ENCODE assay signal across 8 cellular contexts in the genomic region with DNA sequence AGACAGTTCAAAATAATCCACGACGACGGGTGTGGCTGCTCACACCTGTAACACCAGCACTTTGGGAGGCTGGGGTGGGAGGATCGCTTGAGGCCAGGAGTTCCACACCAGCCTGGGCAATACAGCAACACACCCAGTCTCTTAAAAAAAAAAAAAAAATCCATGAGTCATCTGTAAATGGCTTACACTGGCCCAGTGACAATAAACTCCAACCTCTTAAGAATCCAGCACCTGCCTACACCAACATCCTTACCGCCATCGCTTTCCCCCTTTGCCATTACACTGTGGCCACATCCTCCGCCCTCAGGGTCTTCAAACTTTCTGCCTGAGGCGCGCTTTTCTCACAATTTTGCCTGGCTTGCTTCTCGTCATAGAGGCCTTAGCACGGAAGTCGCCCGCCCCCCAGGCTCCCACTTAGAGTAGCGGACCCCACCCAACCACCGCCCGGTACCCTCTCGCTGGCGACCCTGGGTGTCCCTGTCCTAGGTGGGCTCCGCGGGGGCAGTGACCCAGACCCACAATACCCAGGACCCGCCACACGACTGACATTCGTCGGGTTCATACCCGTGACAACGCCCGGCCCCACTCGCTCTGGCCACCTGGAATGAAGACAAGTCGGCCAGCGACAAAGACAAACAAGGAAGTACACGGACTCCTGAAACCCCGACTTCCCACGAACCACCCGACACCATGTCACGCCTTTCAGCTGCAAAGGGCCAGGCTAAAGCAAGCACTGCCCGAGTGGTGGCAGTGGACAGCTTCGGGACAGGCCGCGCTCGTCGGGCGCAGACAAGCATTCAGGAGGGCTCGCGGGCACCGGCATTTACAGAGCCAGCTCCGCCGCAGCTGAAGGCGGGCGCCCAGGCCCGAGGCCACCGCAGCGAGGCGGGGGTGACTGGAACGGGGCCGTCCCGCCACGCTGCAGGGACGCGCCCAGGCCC. TPM values are rescaled to one million over a fixed set of nuclear protein-coding genes. Genes with fewer than 3 reads are reported as not detected.
A peak's percentile ranks its signal among the peaks of the same experiment; 100 is the strongest.
DNase-seq lines count a peak whose midpoint lies in the region; ATAC-seq and TF ChIP-seq lines count a peak whose summit lies in the region.

No MANE protein-coding gene starts in this region.

- CTCF ChIA-PET in HEK293T (lab: Yijun Ruan, JAX), result no interaction called here

- H3K9me3 ChIP-seq in MG63 (no peaks in the 10 kb centered on the region), trophoblast cell (ENCODE audit: insufficient read depth, low read depth, low read length) (peaks cover 3% of the 10 kb centered on the region)

- H4K12ac ChIP-seq in trophoblast cell (ENCODE audit: low read depth, low read length), result peak overlapping the region; percentile 90

- peak overlapping the region; percentile 86 for H3K18ac ChIP-seq in trophoblast cell (ENCODE audit: low read length)

- peaks cover 20% of the 10 kb centered on the region for H3K4me1 Mint-ChIP-seq in activated T-helper 17 cell treated with anti-CD3 and anti-CD28 coated beads, Interleukin-2, amount 50 U/mL, for 72 hours

- no peaks in the 10 kb centered on the region for H3K9me3 Mint-ChIP-seq in activated T-helper 17 cell treated with anti-CD3 and anti-CD28 coated beads, Interleukin-2, amount 50 U/mL, for 72 hours

- peak overlapping the region; percentile 95 for H2AK5ac ChIP-seq in trophoblast cell (ENCODE audit: low read length)

- peak overlapping the region; percentile 94 for H3K4me3 Mint-ChIP-seq in activated T-helper 17 cell treated with anti-CD3 and anti-CD28 coated beads, Interleukin-2, amount 50 U/mL, for 72 hours

- peak overlapping the region; percentile 95 for H3K14ac ChIP-seq in trophoblast cell (ENCODE audit: low read length)

- peaks cover 0 to 3% of the 10 kb centered on the region in 2 experiments for H3K4me1 ChIP-seq in trophoblast cell (ENCODE audit: control insufficient read depth in 1 of 2, insufficient read depth in 2 of 2, low read length in 2 of 2)

- H3K36me3 ChIP-seq in MG63, result peaks cover 46% of the 10 kb centered on the region
- peaks cover 30 to 39% of the 10 kb centered on the region in 2 experiments for H3K36me3 ChIP-seq in trophoblast cell (ENCODE audit: control insufficient read depth in 1 of 2, insufficient read depth in 2 of 2, low read length in 2 of 2)

- H2BK120ac ChIP-seq in trophoblast cell (ENCODE audit: insufficient read depth, low read length, poor library complexity), result peak overlapping the region; percentile 79

- no peak overlapping the region for H3K23ac ChIP-seq in trophoblast cell (ENCODE audit: low read length)

- no peaks in the 10 kb centered on the region for H3K27me3 Mint-ChIP-seq in activated T-helper 17 cell treated with anti-CD3 and anti-CD28 coated beads, Interleukin-2, amount 50 U/mL, for 72 hours

- peak overlapping the region; percentile 99 for H3K27ac Mint-ChIP-seq in activated T-helper 17 cell treated with anti-CD3 and anti-CD28 coated beads, Interleukin-2, amount 50 U/mL, for 72 hours

- peaks cover 11% of the 10 kb centered on the region for H3K79me1 ChIP-seq in trophoblast cell (ENCODE audit: low read length)

- WGBS in trophoblast cell (ENCODE audit: extremely low coverage, insufficient coverage, insufficient read length), result no CpG with 5 or more reads among the region's 59 CpGs

- no peak overlapping the region for H2BK12ac ChIP-seq in trophoblast cell (ENCODE audit: low read length)

- POLR2A ChIA-PET in HEK293T (lab: Yijun Ruan, JAX), result no interaction called here

- H3K4me3 ChIP-seq in MG63 (peak overlapping the region; percentile 80), trophoblast cell (ENCODE audit: low read depth, low read length) (peak overlapping the region; percentile 91)

- ATAC-seq in activated T-helper 17 cell treated with anti-CD3 and anti-CD28 coated beads, Interleukin-2, amount 50 U/mL, for 72 hours (replicated peaks), result peak; percentile 63

- H3K27me3 ChIP-seq in MG63, result no peaks in the 10 kb centered on the region
- no peaks in the 10 kb centered on the region for H3K27me3 ChIP-seq in trophoblast cell (ENCODE audit: insufficient read depth, low read length)

- peaks cover 17% of the 10 kb centered on the region for H3K79me2 ChIP-seq in trophoblast cell (ENCODE audit: control insufficient read depth, insufficient read depth, low read length, poor library complexity)

- H2AFZ ChIP-seq in trophoblast cell (ENCODE audit: insufficient read depth, low read length, poor library complexity), result peak overlapping the region; percentile 80

- peaks cover 54% of the 10 kb centered on the region for H3K36me3 Mint-ChIP-seq in activated T-helper 17 cell treated with anti-CD3 and anti-CD28 coated beads, Interleukin-2, amount 50 U/mL, for 72 hours (ENCODE audit: low read depth)

- peak overlapping the region; percentile 99 for H4K8ac ChIP-seq in trophoblast cell (ENCODE audit: low read depth, low read length)

- H3K9ac ChIP-seq in trophoblast cell (ENCODE audit: low read length), result peak overlapping the region; percentile 96

- peak overlapping the region; percentile 93 for H4K91ac ChIP-seq in trophoblast cell (ENCODE audit: low read depth, low read length)

- H3K27ac ChIP-seq in trophoblast cell (ENCODE audit: low read depth, low read length), result peak overlapping the region; percentile 94

- peak; percentile 21 for DNase-seq in stimulated activated CD4-positive, alpha-beta T cell treated with anti-CD3 and anti-CD28 coated beads, Interleukin-12 subunit alpha, Interleukin-12 subunit beta, amount 100 ng/mL, for 4 hours
- no peak for DNase-seq in stimulated activated CD4-positive, alpha-beta T cell treated with anti-CD3 and anti-CD28 coated beads, Interleukin-1b, Interleukin-23, amount 100 ng/mL, for 48 hours
- DNase-seq in HEK293T (ENCODE audit: extremely low spot score) (no peak), MG63 (peak; percentile 30), globus pallidus (ENCODE audit: low spot score) (peak; percentile 10), trophoblast cell (peak; percentile 72 to 77), NCI-H1694 (lab: John Stamatoyannopoulos, UW) (no peak)

- peak overlapping the region; percentile 98 for H3K4ac ChIP-seq in trophoblast cell (ENCODE audit: low read depth, low read length)

- H3K4me2 ChIP-seq in trophoblast cell (ENCODE audit: low read length), result peak overlapping the region; percentile 83

- H2BK5ac ChIP-seq in trophoblast cell (ENCODE audit: low read depth, low read length, poor library complexity), result peak overlapping the region; percentile 22

TF ChIP-seq in HEK293T, 16 proteins besides CTCF, POLR2A, EP300 and RAD21:
- TF ChIP-seq ZNF384 (IDR thresholded peaks at IDR 0.05) (peak; percentile 77), NFRKB (IDR thresholded peaks at IDR 0.05) (no peak), LEF1 (IDR thresholded peaks at IDR 0.05; ENCODE audit: borderline replicate concordance) (no peak), ELF4 (IDR thresholded peaks at IDR 0.05) (no peak)

RNA-seq across cellular contexts. Expression of gene GOLGA3, which starts 0.6 kb away (rescaled TPM):
- total RNA-seq in MG63 (2014; rRNA removed; shearing (Covaris generic); ENCODE audit: low replicate concordance), result 67.0 and 96.0 TPM in 2 replicates
- 10 to 100 TPM; 51.8 to 56.8 TPM for total RNA-seq in activated T-helper 17 cell treated with anti-CD3 and anti-CD28 coated beads, Interleukin-2, amount 50 U/mL, for 72 hours
- polyA plus RNA-seq in trophoblast cell (2013), result 24.5 and 26.4 TPM in 2 replicates

RNA-seq across cellular contexts. Expression of gene CHFR, which starts 59.4 kb away (rescaled TPM):
- 12.6 and 33.3 TPM in 2 replicates for total RNA-seq in MG63 (2014; rRNA removed; shearing (Covaris generic); ENCODE audit: low replicate concordance)
- total RNA-seq in activated T-helper 17 cell treated with anti-CD3 and anti-CD28 coated beads, Interleukin-2, amount 50 U/mL, for 72 hours, result 10 to 100 TPM; 41.5 to 59.9 TPM
- 35.2 and 35.8 TPM in 2 replicates for polyA plus RNA-seq in trophoblast cell (2013)

Comparison
In these comparisons a context has a peak if more than half of its experiments do, and no peak if none do; other contexts are left out.
1. DNase-seq: peak in stimulated activated CD4-positive, alpha-beta T cell treated with anti-CD3 and anti-CD28 coated beads, Interleukin-12 subunit alpha, Interleukin-12 subunit beta, amount 100 ng/mL, for 4 hours (single experiment), MG63 (single experiment), globus pallidus (single experiment) and trophoblast cell (2 of 2); none in stimulated activated CD4-positive, alpha-beta T cell treated with anti-CD3 and anti-CD28 coated beads, Interleukin-1b, Interleukin-23, amount 100 ng/mL, for 48 hours (single experiment), HEK293T (single experiment) and NCI-H1694 (single experiment).